In the genomic region with DNA sequence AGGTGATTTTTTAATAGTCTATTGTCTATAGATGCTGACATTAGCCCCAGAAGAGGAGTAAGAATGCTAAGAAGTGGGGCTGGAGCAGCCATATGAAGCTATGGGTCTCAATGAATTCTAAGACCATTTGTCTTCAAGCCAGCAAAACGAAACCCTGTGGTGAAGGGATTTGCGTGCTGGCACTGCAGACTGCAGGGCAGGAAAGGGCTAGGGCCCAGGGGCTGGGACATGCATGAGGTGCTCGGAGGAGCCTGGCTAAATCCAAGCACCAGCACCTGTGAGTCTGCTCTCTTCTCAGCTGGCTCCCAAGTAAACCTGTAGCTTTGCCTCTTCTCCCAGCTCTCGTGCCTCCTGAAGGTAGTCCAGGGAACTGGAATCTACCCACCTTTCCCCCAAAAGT, we compare ENCODE assay signal across 12 cellular contexts. TPM values are rescaled to one million over a fixed set of nuclear protein-coding genes. Genes with fewer than 3 reads are reported as not detected.
DNase-seq lines count a peak whose midpoint lies in the region; ATAC-seq and TF ChIP-seq lines count a peak whose summit lies in the region.
"Had no signal": no experiment of that assay in that cellular context is flagged by ENCODE, and none has a peak within 500 bp of the region (broad histone marks: within the 10 kb centered on the region; RNA-seq: fewer than 3 reads in every experiment).

No MANE protein-coding gene starts in this region.

- ATAC-seq in GM21619 (IDR thresholded peaks at IDR 0.05; ENCODE audit: unreplicated experiment) (no peak), GM19397 (IDR thresholded peaks at IDR 0.05; ENCODE audit: unreplicated experiment) (no peak)

- no peaks in the 10 kb centered on the region for H3K27me3 Mint-ChIP-seq in activated naive CD8-positive, alpha-beta T cell
- no peaks in the 10 kb centered on the region for H3K27me3 Mint-ChIP-seq in mesothelial cell of epicardium (ENCODE audit: low read depth)
- H3K27me3 Mint-ChIP-seq: stimulated activated naive CD8-positive, alpha-beta T cell treated with anti-CD3 and anti-CD28 coated beads, Interleukin-15, Interleukin-2, amounts not matched to agents 100 ng/mL and 50 ng/mL, for 24 hours had no signal

- intact Hi-C loops in A673 (cut with micrococcal nuclease; ENCODE audit: unreplicated experiment), result no loop called here

- CTCF ChIA-PET in A673 (lab: Charles Lee), result no interaction called here

- no peaks in the 10 kb centered on the region for H3K9me3 Mint-ChIP-seq in activated naive CD8-positive, alpha-beta T cell (ENCODE audit: low read depth)
- H3K9me3 Mint-ChIP-seq in mesothelial cell of epicardium, result no peaks in the 10 kb centered on the region
- H3K9me3 Mint-ChIP-seq: stimulated activated naive CD8-positive, alpha-beta T cell treated with anti-CD3 and anti-CD28 coated beads, Interleukin-15, Interleukin-2, amounts not matched to agents 100 ng/mL and 50 ng/mL, for 24 hours had no signal

- POLR2A ChIA-PET in A673 (lab: Charles Lee; ENCODE audit: low non-redundant PET), result interaction anchor here (0.7 kb wide), 1 partner anchor 235 kb away, joined by 3 read pairs; no protein-coding TSS in a partner anchor

- H3K27ac Mint-ChIP-seq in activated naive CD8-positive, alpha-beta T cell, result peak overlapping the region; percentile 70
- no peak overlapping the region for H3K27ac Mint-ChIP-seq in mesothelial cell of epicardium
- H3K27ac Mint-ChIP-seq: stimulated activated naive CD8-positive, alpha-beta T cell treated with anti-CD3 and anti-CD28 coated beads, Interleukin-15, Interleukin-2, amounts not matched to agents 100 ng/mL and 50 ng/mL, for 24 hours had no signal

- BruUV-seq in A673 (replicated peaks; lab: Mats Ljungman, UMichigan), result no TSS peak

- no peaks in the 10 kb centered on the region for H3K9me3 ChIP-seq in A673 (ENCODE audit: low read depth, low read length, poor library complexity, severe bottlenecking)
- H3K9me3 ChIP-seq: BLaER1 treated with 17β-estradiol and CSF1 and Interleukin-3, amounts not matched to agents 10 nM and 100 nM; heart right ventricle had no signal

- TF ChIP-seq CTCF in A673 (conservative IDR thresholded peaks at IDR 0.05; ENCODE audit: low read depth, low read length) (no peak), mesothelial cell of epicardium (IDR thresholded peaks at IDR 0.05; ENCODE audit: unreplicated experiment) (no peak)

- in situ Hi-C loops in G401 (cut with HindIII; ENCODE audit: low sequenced_read_pairs), result no loop called here

- no peak overlapping the region for H3K4me3 ChIP-seq in A673 (ENCODE audit: low read depth, low read length, poor library complexity, severe bottlenecking)
- H3K4me3 ChIP-seq: lung had no signal

- peaks cover 22% of the 10 kb centered on the region for H3K4me1 Mint-ChIP-seq in activated naive CD8-positive, alpha-beta T cell (ENCODE audit: low read depth)
- peaks cover 7% of the 10 kb centered on the region for H3K4me1 Mint-ChIP-seq in mesothelial cell of epicardium

- peak overlapping the region; percentile 60 for H3K4me3 Mint-ChIP-seq in activated naive CD8-positive, alpha-beta T cell
- peak overlapping the region; percentile 61 for H3K4me3 Mint-ChIP-seq in mesothelial cell of epicardium
- H3K4me3 Mint-ChIP-seq: stimulated activated naive CD8-positive, alpha-beta T cell treated with anti-CD3 and anti-CD28 coated beads, Interleukin-15, Interleukin-2, amounts not matched to agents 100 ng/mL and 50 ng/mL, for 24 hours had no signal

- no peaks in the 10 kb centered on the region for H3K27me3 ChIP-seq in A673 (replicated peaks; ENCODE audit: insufficient read depth, low read depth, low read length, poor library complexity)
- H3K27me3 ChIP-seq: BLaER1 treated with 17β-estradiol and CSF1 and Interleukin-3, amounts not matched to agents 10 nM and 100 nM; heart right ventricle had no signal

- H3K36me3 ChIP-seq in A673 (ENCODE audit: insufficient read depth, low read length, poor library complexity, severe bottlenecking), result peaks cover 13% of the 10 kb centered on the region

- DNase-seq in A673 (ENCODE audit: low spot score) (peak; percentile 33), G401 (ENCODE audit: low spot score) (peak; percentile 30), mesothelial cell of epicardium (ENCODE audit: low spot score in 2 of 2, unreplicated experiment in 2 of 2) (no peak), HT-29 (ENCODE audit: low spot score) (no peak), NCI-H2196 treated with DMSO at 0.1 percent for 48 hours (lab: John Stamatoyannopoulos, UW; ENCODE audit: unreplicated experiment) (no peak)
- DNase-seq: heart right ventricle had no signal

- H3K4me1 ChIP-seq in A673 (ENCODE audit: insufficient read depth, low read length, poor library complexity, severe bottlenecking), result no peaks in the 10 kb centered on the region

- no peak overlapping the region for H3K27ac ChIP-seq in A673 (ENCODE audit: low read depth, low read length, poor library complexity, severe bottlenecking)

- H3K36me3 Mint-ChIP-seq in activated naive CD8-positive, alpha-beta T cell, result no peaks in the 10 kb centered on the region
- peaks cover 15% of the 10 kb centered on the region for H3K36me3 Mint-ChIP-seq in mesothelial cell of epicardium

RNA-seq across cellular contexts. Expression of gene NDST2, which starts 1.3 kb away (rescaled TPM):
- 23.1 and 28.9 TPM in 2 replicates for total RNA-seq in A673 (2021)
- total RNA-seq in G401 (2014; rRNA removed; shearing (Covaris generic)), result 3.7 and 6.9 TPM in 2 replicates
- 37.2 to 40.8 TPM (median 38.7 TPM) in 3 replicates for total RNA-seq in mesothelial cell of epicardium
- 18.6 and 19.8 TPM in 2 replicates for total RNA-seq in HT-29 (2014; rRNA removed; shearing (Covaris generic))

RNA-seq across cellular contexts. Expression of gene ZSWIM8, which starts 27.3 kb away (rescaled TPM):
- total RNA-seq in A673 (2021), result 71.3 and 81.1 TPM in 2 replicates
- 22.8 and 30.6 TPM in 2 replicates for total RNA-seq in G401 (2014; rRNA removed; shearing (Covaris generic))
- 121 to 131 TPM (median 122 TPM) in 3 replicates for total RNA-seq in mesothelial cell of epicardium
- 32.9 and 40.0 TPM in 2 replicates for total RNA-seq in HT-29 (2014; rRNA removed; shearing (Covaris generic))

RNA-seq across cellular contexts. Expression of gene CHCHD1, which starts 30.8 kb away (rescaled TPM):
- total RNA-seq in A673 (2021), result 37.5 and 37.7 TPM in 2 replicates
- total RNA-seq in G401 (2014; rRNA removed; shearing (Covaris generic)), result 65.5 and 76.8 TPM in 2 replicates
- total RNA-seq in mesothelial cell of epicardium, result 21.0 to 23.5 TPM (median 23.1 TPM) in 3 replicates
- total RNA-seq in HT-29 (2014; rRNA removed; shearing (Covaris generic)), result 57.6 and 65.8 TPM in 2 replicates

Comparison
In these comparisons a context has a peak if more than half of its experiments do, and no peak if none do; other contexts are left out.
1. DNase-seq: peak in A673 (single experiment) and G401 (single experiment); none in mesothelial cell of epicardium (0 of 2), HT-29 (single experiment) and NCI-H2196 treated with DMSO at 0.1 percent for 48 hours (single experiment).